ENCODE assay signal across 6 cellular contexts in the genomic region with DNA sequence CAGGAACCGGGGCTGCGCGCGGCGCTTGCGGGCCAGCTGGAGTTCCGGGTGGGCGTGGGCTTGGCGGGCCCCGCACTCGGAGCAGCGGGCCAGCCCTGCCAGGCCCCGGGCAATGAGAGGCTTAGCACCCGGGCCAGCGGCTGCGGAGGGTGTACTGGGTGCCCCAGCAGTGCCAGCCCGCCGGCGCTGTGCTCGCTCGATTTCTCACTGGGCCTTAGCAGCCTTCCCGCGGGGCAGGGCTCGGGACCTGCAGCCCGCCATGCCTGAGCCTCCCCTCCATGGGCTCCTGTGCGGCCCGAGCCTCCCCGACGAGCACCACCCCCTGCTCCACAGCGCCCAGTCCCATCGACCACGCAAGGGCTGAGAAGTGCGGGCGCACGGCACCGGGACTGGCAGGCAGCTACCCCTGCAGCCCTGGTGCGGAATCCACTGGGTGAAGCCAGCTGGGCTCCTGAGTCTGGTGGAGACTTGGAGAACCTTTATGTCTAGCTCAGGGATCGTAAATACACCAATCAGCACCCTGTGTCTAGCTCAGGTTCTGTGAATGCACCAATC. TPM values are rescaled to one million over a fixed set of nuclear protein-coding genes. Genes with fewer than 3 reads are reported as not detected.
"Had no signal": no experiment of that assay in that cellular context is flagged by ENCODE, and none has a peak within 500 bp of the region (broad histone marks: within the 10 kb centered on the region; RNA-seq: fewer than 3 reads in every experiment).

No MANE protein-coding gene starts in this region.

RNA-seq across cellular contexts. Expression of a gene that starts 4.2 kb away (rescaled TPM):
- total RNA-seq: GM23248, GM23338, H1, H4, H9 had no signal
- polyA plus RNA-seq: GM23338 had no signal

RNA-seq across cellular contexts. Expression of a gene that starts 48.2 kb away (rescaled TPM):
- total RNA-seq: GM23248, GM23338, H1, H4, H7, H9 had no signal
- polyA plus RNA-seq: GM23338 had no signal
